Comparison of ENCODE assay signal across 16 cellular contexts in the genomic region with DNA sequence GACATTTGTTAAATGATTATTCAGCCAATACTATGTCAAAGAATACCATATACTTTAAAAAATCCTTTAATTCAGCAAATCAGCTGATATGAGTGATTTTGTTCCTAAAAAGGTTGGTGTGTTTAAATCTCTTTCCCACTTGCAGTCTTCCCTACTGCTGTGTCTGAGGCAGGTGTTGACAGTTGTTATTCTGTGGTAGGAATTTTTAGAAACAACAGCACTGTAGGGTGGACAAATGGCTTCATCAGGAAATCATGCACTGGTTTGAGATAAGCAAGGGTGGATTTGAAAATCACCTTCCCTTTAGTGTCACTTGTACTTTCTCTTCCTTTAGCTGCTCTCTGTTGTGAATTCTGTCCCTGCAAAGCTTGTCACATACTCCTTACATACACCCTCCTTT.
DNase-seq lines count a peak whose midpoint lies in the region; ATAC-seq and TF ChIP-seq lines count a peak whose summit lies in the region.
"Had no signal": no experiment of that assay in that cellular context is flagged by ENCODE, and none has a peak within 500 bp of the region (broad histone marks: within the 10 kb centered on the region; RNA-seq: fewer than 3 reads in every experiment).

No MANE protein-coding gene starts in this region.

- H3K4me3 ChIP-seq in lower lobe of right lung, result no peak overlapping the region
- H3K4me3 ChIP-seq: BLaER1 treated with 17β-estradiol and CSF1 and Interleukin-3, amounts not matched to agents 10 nM and 100 nM; Peyer's patch had no signal

- POLR2A ChIA-PET in activated CD4-positive, alpha-beta memory T cell treated with anti-CD3 and anti-CD28 coated beads for 36 hours (lab: Charles Lee), result no interaction called here

- intact Hi-C loops in Right ventricle myocardium inferior (cut with DNase I) (loop anchor here (10.0 kb wide), 1 partner anchor 293 kb away; no protein-coding TSS in a partner anchor), cardiac septum (cut with DNase I) (loop anchor here (2.0 to 5.0 kb wide), 2 partner anchors 15 to 354 kb away; no protein-coding TSS in a partner anchor), Right ventricle myocardium superior (cut with DNase I) (no loop called here), lower lobe of right lung (cut with DNase I) (no loop called here), CD14-positive monocyte (cut with micrococcal nuclease) (loop anchor here in 1 of 2 donors (5.0 kb wide), 1 partner anchor 101 kb away; no protein-coding TSS in a partner anchor)
- intact Hi-C loops in activated CD4-positive, alpha-beta memory T cell treated with anti-CD3 and anti-CD28 coated beads for 36 hours (cut with micrococcal nuclease), result no loop called here

- H3K9me3 ChIP-seq in lower lobe of right lung, result no peaks in the 10 kb centered on the region
- H3K9me3 ChIP-seq: Peyer's patch had no signal

- H3K36me3 Mint-ChIP-seq in CD14-positive monocyte, result peaks cover 0 to 1% of the 10 kb centered on the region in 2 donors
- H3K36me3 Mint-ChIP-seq in activated CD4-positive, alpha-beta memory T cell treated with anti-CD3 and anti-CD28 coated beads for 36 hours, result no peaks in the 10 kb centered on the region

- no peaks in the 10 kb centered on the region for H3K27me3 ChIP-seq in lower lobe of right lung (ENCODE audit: low read depth)
- H3K27me3 ChIP-seq: Peyer's patch had no signal

- CTCF ChIA-PET in activated CD4-positive, alpha-beta memory T cell treated with anti-CD3 and anti-CD28 coated beads for 36 hours (lab: Charles Lee), result interaction anchor here (0.9 kb wide), 1 partner anchor 109 kb away, joined by 4 read pairs; no protein-coding TSS in a partner anchor

- peaks cover 0 to 9% (median 2%) of the 10 kb centered on the region in 7 donors for H3K9me3 Mint-ChIP-seq in CD14-positive monocyte
- H3K9me3 Mint-ChIP-seq in activated CD4-positive, alpha-beta memory T cell treated with anti-CD3 and anti-CD28 coated beads for 36 hours, result no peaks in the 10 kb centered on the region

- peaks cover 7% of the 10 kb centered on the region for H3K4me1 ChIP-seq in lower lobe of right lung

- peak overlapping the region; percentile 19 for H3K27ac ChIP-seq in lower lobe of right lung
- H3K27ac ChIP-seq: BLaER1 treated with 17β-estradiol and CSF1 and Interleukin-3, amounts not matched to agents 10 nM and 100 nM; KMS-11; Peyer's patch had no signal

- no peaks in the 10 kb centered on the region for H3K36me3 ChIP-seq in lower lobe of right lung
- H3K36me3 ChIP-seq: BLaER1 treated with 17β-estradiol and CSF1 and Interleukin-3, amounts not matched to agents 10 nM and 100 nM; Peyer's patch had no signal

- ATAC-seq in Right ventricle myocardium inferior, result peak; percentile 82
- ATAC-seq in Right ventricle myocardium superior (ENCODE audit: poor library complexity), result peak; percentile 89
- ATAC-seq in lower lobe of right lung, result no peak

- TF ChIP-seq CTCF in lower lobe of right lung (IDR thresholded peaks at IDR 0.05) (no peak), CD14-positive monocyte (IDR thresholded peaks at IDR 0.05) (no peak)

- peak overlapping the region in 1 of 7 donors; percentile 17 for H3K27ac Mint-ChIP-seq in CD14-positive monocyte
- no peak overlapping the region for H3K27ac Mint-ChIP-seq in activated CD4-positive, alpha-beta memory T cell treated with anti-CD3 and anti-CD28 coated beads for 36 hours

- H3K27me3 Mint-ChIP-seq in CD14-positive monocyte (ENCODE audit: low read depth in 3 of 3), result peaks cover 0 to 3% (median under 1%) of the 10 kb centered on the region in 3 donors
- H3K27me3 Mint-ChIP-seq in activated CD4-positive, alpha-beta memory T cell treated with anti-CD3 and anti-CD28 coated beads for 36 hours, result no peaks in the 10 kb centered on the region

- H3K4me1 Mint-ChIP-seq in CD14-positive monocyte, result peaks cover 16% of the 10 kb centered on the region
- H3K4me1 Mint-ChIP-seq in activated CD4-positive, alpha-beta memory T cell treated with anti-CD3 and anti-CD28 coated beads for 36 hours (ENCODE audit: low read depth), result peaks cover 23% of the 10 kb centered on the region

- DNase-seq in Right ventricle myocardium inferior (ENCODE audit: missing footprints) (no peak), cardiac septum (ENCODE audit: low spot score) (no peak), Right ventricle myocardium superior (no peak), lower lobe of right lung (no peak), CD14-positive monocyte (ENCODE audit: low spot score) (no peak), NCI-H1417 treated with DMSO at 0.1 percent for 48 hours (lab: John Stamatoyannopoulos, UW) (no peak), GM03348 (ENCODE audit: low spot score) (no peak)
- DNase-seq in activated CD4-positive, alpha-beta memory T cell treated with anti-CD3 and anti-CD28 coated beads for 36 hours, result no peak
- DNase-seq: GF-D8, NCI-H1436 treated with DMSO at 0.1 percent for 48 hours, NCI-H2081 treated with DMSO at 0.1 percent for 48 hours, NCI-H524, Peyer's patch, SHP77 had no signal

- H3K4me3 Mint-ChIP-seq in CD14-positive monocyte, result no peak overlapping the region
- H3K4me3 Mint-ChIP-seq in activated CD4-positive, alpha-beta memory T cell treated with anti-CD3 and anti-CD28 coated beads for 36 hours, result no peak overlapping the region

Comparison
In these comparisons a context has a peak if more than half of its experiments do, and no peak if none do; other contexts are left out.
1. intact Hi-C loops: an anchor here in Right ventricle myocardium inferior (10.0 kb wide) and cardiac septum (2.0 to 5.0 kb wide); none called in Right ventricle myocardium superior, lower lobe of right lung and activated CD4-positive, alpha-beta memory T cell treated with anti-CD3 and anti-CD28 coated beads for 36 hours.
2. ATAC-seq: peak in Right ventricle myocardium inferior (single experiment) and Right ventricle myocardium superior (single experiment); none in lower lobe of right lung (0 of 2).